ENCODE assay signal across 15 cellular contexts in the genomic region with DNA sequence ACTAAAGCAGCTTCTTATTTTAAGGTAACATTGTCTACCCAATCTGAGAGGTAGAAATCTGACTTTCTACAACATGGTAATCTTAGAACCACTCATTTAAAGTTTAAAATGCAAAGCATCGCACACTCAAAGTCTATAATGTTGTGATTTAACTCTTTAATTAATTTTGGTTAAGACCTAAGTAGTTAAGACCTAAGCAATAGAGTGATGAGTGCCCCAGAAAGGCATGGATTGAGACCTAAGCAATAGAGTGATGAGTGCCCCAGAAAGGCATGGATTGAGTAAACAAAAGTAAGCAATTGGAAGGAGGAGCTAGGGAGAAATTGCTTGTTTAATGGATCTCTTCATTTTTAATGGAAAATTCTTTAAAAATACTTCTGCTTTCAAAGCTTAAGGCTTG.
A peak's percentile ranks its signal among the peaks of the same experiment; 100 is the strongest.
DNase-seq lines count a peak whose midpoint lies in the region; TF ChIP-seq lines count a peak whose summit lies in the region.
"Had no signal": no experiment of that assay in that cellular context is flagged by ENCODE, and none has a peak within 500 bp of the region (broad histone marks: within the 10 kb centered on the region; RNA-seq: fewer than 3 reads in every experiment).

No MANE protein-coding gene starts in this region.

- no peaks in the 10 kb centered on the region for H3K4me1 ChIP-seq in mesendoderm (ENCODE audit: control insufficient read depth, low read depth, low read length)

- H3K4me3 ChIP-seq in mesendoderm (ENCODE audit: low read length), result no peak overlapping the region
- H3K4me3 ChIP-seq: lung, right lobe of liver had no signal

- peak; percentile 11 for DNase-seq in AG09319 (ENCODE audit: extremely low read depth, low read depth)
- peak; percentile 9 for DNase-seq in RPMI7951 (ENCODE audit: low read depth)
- peak; percentile 64 for DNase-seq in dedifferentiated amniotic fluid mesenchymal stem cell (ENCODE audit: extremely low spot score)
- DNase-seq in mesendoderm, result peak; percentile 25
- DNase-seq in 8988T, result no peak
- no peak for DNase-seq in stimulated activated naive CD4-positive, alpha-beta T cell (lab: John Stamatoyannopoulos, UW)
- DNase-seq in central memory CD4-positive, alpha-beta T cell, result no peak
- DNase-seq in cerebellum (ENCODE audit: low spot score), result no peak
- DNase-seq: activated gamma-delta T cell; DMS153; NCI-H1105 treated with DMSO at 0.1 percent for 48 hours; right lobe of liver; stimulated activated naive CD4-positive, alpha-beta T cell treated with Interleukin-2 at 50 U/mL for 16 hours had no signal

- H2BK15ac ChIP-seq in mesendoderm (replicated peaks; ENCODE audit: low read depth), result no peak overlapping the region

- H3K9ac ChIP-seq in mesendoderm (ENCODE audit: low read length), result no peak overlapping the region

- no peak overlapping the region for H2BK120ac ChIP-seq in mesendoderm (ENCODE audit: low read depth, low read length)

- no peaks in the 10 kb centered on the region for H3K79me2 ChIP-seq in mesendoderm (ENCODE audit: control insufficient read depth, insufficient read depth, low read length)

- H3K27me3 ChIP-seq in mesendoderm (ENCODE audit: insufficient read depth, low read length, poor library complexity), result no peaks in the 10 kb centered on the region
- H3K27me3 ChIP-seq: right lobe of liver had no signal

- H3K4ac ChIP-seq in mesendoderm (ENCODE audit: low read depth, low read length), result no peak overlapping the region

- H4K5ac ChIP-seq in mesendoderm (ENCODE audit: low read length), result no peak overlapping the region

- H3K36me3 ChIP-seq in mesendoderm (ENCODE audit: control insufficient read depth, insufficient read depth, low read length), result peaks cover 5% of the 10 kb centered on the region

- no peak overlapping the region for H3K56ac ChIP-seq in mesendoderm (ENCODE audit: low read length)

- no peak overlapping the region for H2AK5ac ChIP-seq in mesendoderm (ENCODE audit: low read length)

- H2BK5ac ChIP-seq in mesendoderm (ENCODE audit: low read length), result no peak overlapping the region

- H3K23ac ChIP-seq in mesendoderm (ENCODE audit: low read length), result no peak overlapping the region

- WGBS in mesendoderm (ENCODE audit: extremely low coverage, insufficient coverage, low lambda C conversion rate), result no CpG with 5 or more reads among the region's 1 CpG

- TF ChIP-seq CTCF in AG09319 (IDR thresholded peaks at IDR 0.05; ENCODE audit: low read depth, low read length), result no peak

- no peak overlapping the region for H3K4me2 ChIP-seq in mesendoderm (ENCODE audit: low read length)

- peaks cover 2% of the 10 kb centered on the region for H3K79me1 ChIP-seq in mesendoderm (ENCODE audit: low read length)

- H3K27ac ChIP-seq in mesendoderm (ENCODE audit: low read depth, low read length), result no peak overlapping the region
- H3K27ac ChIP-seq: right lobe of liver, VCaP had no signal

- H4K8ac ChIP-seq in mesendoderm (ENCODE audit: low read depth, low read length), result no peak overlapping the region

- no peak overlapping the region for H3K18ac ChIP-seq in mesendoderm (ENCODE audit: low read length)

Comparison
In these comparisons a context has a peak if more than half of its experiments do, and no peak if none do; other contexts are left out.
1. DNase-seq: peak in AG09319 (single experiment), RPMI7951 (single experiment), dedifferentiated amniotic fluid mesenchymal stem cell (single experiment) and mesendoderm (single experiment); none in 8988T (single experiment), stimulated activated naive CD4-positive, alpha-beta T cell (0 of 6), central memory CD4-positive, alpha-beta T cell (single experiment) and cerebellum (single experiment).